In the genomic region with DNA sequence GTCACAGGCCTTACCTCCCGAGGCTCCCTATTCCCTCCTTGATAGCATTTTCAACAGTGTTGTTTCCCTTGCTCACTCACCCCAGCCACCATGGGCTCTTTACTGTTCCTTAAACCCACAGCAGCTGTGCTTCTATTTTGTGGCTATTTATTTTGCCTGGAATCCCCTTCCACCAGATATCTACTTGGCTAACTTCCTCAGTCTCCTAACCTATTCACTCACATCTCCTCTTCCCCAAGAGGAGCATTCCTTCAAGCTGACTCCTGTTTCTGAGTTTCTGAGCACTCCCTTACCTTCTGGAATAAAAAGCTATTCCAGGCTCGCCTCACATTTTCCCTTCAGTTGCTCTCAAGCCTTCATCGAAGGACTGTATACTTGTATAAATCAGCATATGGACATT, we compare ENCODE assay signal across 21 cellular contexts. TPM values are rescaled to one million over a fixed set of nuclear protein-coding genes. Genes with fewer than 3 reads are reported as not detected.
"Had no signal": no experiment of that assay in that cellular context is flagged by ENCODE, and none has a peak within 500 bp of the region (broad histone marks: within the 10 kb centered on the region; RNA-seq: fewer than 3 reads in every experiment).

No MANE protein-coding gene starts in this region.

- H3K27me3 Mint-ChIP-seq: activated CD4-positive, alpha-beta memory T cell treated with anti-CD3 and anti-CD28 coated beads, Interleukin-2, amount 10 ng/mL, durations not matched to agents 7 days and 5 days; effector memory CD8-positive, alpha-beta T cell; stimulated activated naive CD8-positive, alpha-beta T cell treated with anti-CD3 and anti-CD28 coated beads, Interleukin-15, Interleukin-2, amounts not matched to agents 100 ng/mL and 50 ng/mL, for 24 hours; T-helper 17 cell had no signal

- H3K4me1 ChIP-seq: psoas muscle, right lobe of liver, suprapubic skin, upper lobe of left lung had no signal

- H3K27ac ChIP-seq: epithelial cell of prostate, heart right ventricle, psoas muscle, right lobe of liver, spleen, suprapubic skin, upper lobe of left lung had no signal

- H3K4me1 Mint-ChIP-seq: activated CD4-positive, alpha-beta memory T cell treated with anti-CD3 and anti-CD28 coated beads, Interleukin-2, amount 10 ng/mL, durations not matched to agents 7 days and 5 days; nephron; T-helper 17 cell had no signal

- H3K36me3 Mint-ChIP-seq: activated naive CD4-positive, alpha-beta T cell treated with anti-CD3 and anti-CD28 coated beads, Interleukin-2, amount 50 U/mL, for 72 hours had no signal

- DNase-seq: activated CD4-positive, alpha-beta memory T cell treated with anti-CD3 and anti-CD28 coated beads, Interleukin-2, amount 10 ng/mL, durations not matched to agents 7 days and 5 days; activated CD4-positive, alpha-beta T cell treated with anti-CD3 and anti-CD28 coated beads for 4 hours; activated effector memory CD4-positive, alpha-beta T cell treated with anti-CD3 and anti-CD28 coated beads, Interleukin-2, amount 50 U/mL, for 16 hours; activated T-cell treated with anti-CD3 and anti-CD28 coated beads, Interleukin-2, amount 50 U/mL, for 4 hours; amniotic stem cell; cerebellar nuclear complex; dermis blood vessel endothelial cell; effector memory CD8-positive, alpha-beta T cell; heart right ventricle; islet precursor cell; left ventricle myocardium superior; psoas muscle; right lobe of liver; spleen; T-helper 17 cell; upper lobe of left lung had no signal

- H3K36me3 ChIP-seq: heart right ventricle, right lobe of liver, spleen, suprapubic skin, upper lobe of left lung had no signal

- ATAC-seq: activated naive CD4-positive, alpha-beta T cell treated with anti-CD3 and anti-CD28 coated beads, Interleukin-2, amount 50 U/mL, for 72 hours; activated T-cell treated with anti-CD3 and anti-CD28 coated beads, Interleukin-2, amount 50 U/mL, for 4 hours; effector memory CD8-positive, alpha-beta T cell; heart right ventricle; left ventricle myocardium superior; psoas muscle; right lobe of liver; T-helper 17 cell had no signal

- H3K9me3 Mint-ChIP-seq: activated CD4-positive, alpha-beta memory T cell treated with anti-CD3 and anti-CD28 coated beads, Interleukin-2, amount 10 ng/mL, durations not matched to agents 7 days and 5 days; activated naive CD4-positive, alpha-beta T cell treated with anti-CD3 and anti-CD28 coated beads, Interleukin-2, amount 50 U/mL, for 72 hours; activated T-cell treated with anti-CD3 and anti-CD28 coated beads, Interleukin-2, amount 50 U/mL, for 4 hours; nephron; stimulated activated naive CD8-positive, alpha-beta T cell treated with anti-CD3 and anti-CD28 coated beads, Interleukin-15, Interleukin-2, amounts not matched to agents 100 ng/mL and 50 ng/mL, for 24 hours had no signal

- H3K9me3 ChIP-seq: heart right ventricle, psoas muscle, right lobe of liver, spleen, suprapubic skin, upper lobe of left lung had no signal

- H3K27me3 ChIP-seq: right lobe of liver, spleen, suprapubic skin, upper lobe of left lung had no signal

- H3K4me3 ChIP-seq: heart right ventricle, psoas muscle, right lobe of liver, spleen, suprapubic skin, upper lobe of left lung had no signal

- H3K27ac Mint-ChIP-seq: activated CD4-positive, alpha-beta memory T cell treated with anti-CD3 and anti-CD28 coated beads, Interleukin-2, amount 10 ng/mL, durations not matched to agents 7 days and 5 days; activated naive CD4-positive, alpha-beta T cell treated with anti-CD3 and anti-CD28 coated beads, Interleukin-2, amount 50 U/mL, for 72 hours; effector memory CD8-positive, alpha-beta T cell; nephron; stimulated activated naive CD8-positive, alpha-beta T cell treated with anti-CD3 and anti-CD28 coated beads, Interleukin-15, Interleukin-2, amounts not matched to agents 100 ng/mL and 50 ng/mL, for 24 hours; T-helper 17 cell had no signal

- H3K4me3 Mint-ChIP-seq: activated CD4-positive, alpha-beta memory T cell treated with anti-CD3 and anti-CD28 coated beads, Interleukin-2, amount 10 ng/mL, durations not matched to agents 7 days and 5 days; activated T-cell treated with anti-CD3 and anti-CD28 coated beads, Interleukin-2, amount 50 U/mL, for 4 hours; effector memory CD8-positive, alpha-beta T cell; nephron; stimulated activated naive CD8-positive, alpha-beta T cell treated with anti-CD3 and anti-CD28 coated beads, Interleukin-15, Interleukin-2, amounts not matched to agents 100 ng/mL and 50 ng/mL, for 24 hours; T-helper 17 cell had no signal

RNA-seq across cellular contexts. Expression of a gene that starts 50.5 kb away (rescaled TPM):
- total RNA-seq: activated CD4-positive, alpha-beta memory T cell treated with anti-CD3 and anti-CD28 coated beads, Interleukin-2, amount 10 ng/mL, durations not matched to agents 7 days and 5 days; activated naive CD4-positive, alpha-beta T cell treated with anti-CD3 and anti-CD28 coated beads, Interleukin-2, amount 50 U/mL, for 72 hours; activated T-cell treated with anti-CD3 and anti-CD28 coated beads, Interleukin-2, amount 50 U/mL, for 4 hours had no signal
